Comparison of ENCODE assay signal across 9 cellular contexts in genomic region chr20:48656661-48657211, GRCh38.
DNase-seq lines count a peak whose midpoint lies in the region; ATAC-seq lines count a peak whose summit lies in the region.
"Had no signal": no experiment of that assay in that cellular context is flagged by ENCODE, and none has a peak within 500 bp of the region (broad histone marks: within the 10 kb centered on the region; RNA-seq: fewer than 3 reads in every experiment).

No MANE protein-coding gene starts in this region.

- ATAC-seq in HG03521 (IDR thresholded peaks at IDR 0.05; ENCODE audit: unreplicated experiment) (no peak), GM18520 (IDR thresholded peaks at IDR 0.05; ENCODE audit: unreplicated experiment) (no peak), HG03457 (IDR thresholded peaks at IDR 0.05; ENCODE audit: unreplicated experiment) (no peak)

- DNase-seq in DMS153 (lab: John Stamatoyannopoulos, UW) (peak; percentile 5), DMS153 treated with DMSO at 0.1 percent for 48 hours (lab: John Stamatoyannopoulos, UW; ENCODE audit: unreplicated experiment) (no peak), NAMALWA (ENCODE audit: low spot score) (peak; percentile 15), dermis blood vessel endothelial cell (peak; percentile 30), nucleus accumbens (lab: John Stamatoyannopoulos, UW) (peak in 55 of 56 donors; percentile 41 to 98 (median 92))
- DNase-seq: stimulated activated CD4-positive, alpha-beta T cell treated with anti-CD3 and anti-CD28 coated beads, Interleukin-4, amount 100 ng/mL, for 4 hours had no signal
